Comparison of ENCODE assay signal across 24 cellular contexts in the genomic region with DNA sequence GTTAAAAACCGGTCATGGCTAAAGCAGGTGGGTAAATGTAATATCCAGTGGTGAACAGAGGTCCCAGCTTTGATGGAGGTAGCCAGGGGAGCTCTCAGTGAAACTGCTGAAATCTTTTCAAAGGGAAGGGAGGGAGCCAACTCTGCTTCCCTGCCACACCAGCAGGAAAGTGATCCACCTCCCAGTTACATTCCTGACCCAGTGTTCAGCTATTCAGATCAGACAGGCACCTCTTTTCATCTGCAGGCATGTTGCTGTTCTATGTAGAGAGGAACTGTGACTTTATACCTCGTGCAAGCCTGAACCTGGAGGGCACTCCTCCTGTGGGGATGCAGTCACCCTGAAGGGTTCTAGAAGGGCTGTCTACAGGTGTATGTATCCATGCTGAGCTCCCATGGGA. TPM values are rescaled to one million over a fixed set of nuclear protein-coding genes. Genes with fewer than 3 reads are reported as not detected.
DNase-seq lines count a peak whose midpoint lies in the region; ATAC-seq, FAIRE-seq and TF ChIP-seq lines count a peak whose summit lies in the region.
"Had no signal": no experiment of that assay in that cellular context is flagged by ENCODE, and none has a peak within 500 bp of the region (broad histone marks: within the 10 kb centered on the region; RNA-seq: fewer than 3 reads in every experiment).

No MANE protein-coding gene starts in this region.

- no peak overlapping the region for H3K4me2 ChIP-seq in astrocyte (ENCODE audit: low read length)

- peaks cover 4% of the 10 kb centered on the region for H4K20me1 ChIP-seq in astrocyte (ENCODE audit: insufficient read depth, low read length)

- no peak overlapping the region for H3K9ac ChIP-seq in astrocyte (ENCODE audit: low read length)

- no peak overlapping the region for H3K27ac ChIP-seq in astrocyte (ENCODE audit: low read depth, low read length)

- H3K36me3 Mint-ChIP-seq in astrocyte (ENCODE audit: low read depth, unreplicated experiment), result peaks cover 2% of the 10 kb centered on the region
- H3K36me3 Mint-ChIP-seq: T-cell had no signal

- H3K4me1 Mint-ChIP-seq in astrocyte (ENCODE audit: low read depth, unreplicated experiment), result peaks cover 33% of the 10 kb centered on the region
- H3K4me1 Mint-ChIP-seq: B cell, T-cell had no signal

- no peak overlapping the region for H2AFZ ChIP-seq in astrocyte (ENCODE audit: low read depth, low read length)

- no peaks in the 10 kb centered on the region for H3K9me3 Mint-ChIP-seq in astrocyte (ENCODE audit: unreplicated experiment)

- H3K4me3 Mint-ChIP-seq in astrocyte (ENCODE audit: unreplicated experiment), result no peak overlapping the region
- H3K4me3 Mint-ChIP-seq: B cell, H9, T-cell had no signal

- no peak for DNase-seq in left ventricle myocardium superior
- no peak for DNase-seq in left cardiac atrium
- DNase-seq in astrocyte (ENCODE audit: low read depth), result no peak
- peak; percentile 20 for DNase-seq in kidney tubule cell (ENCODE audit: low spot score)
- DNase-seq in NCI-H2029 treated with DMSO at 0.1 percent for 48 hours (lab: John Stamatoyannopoulos, UW), result no peak
- no peak for DNase-seq in NCI-H1048 (lab: John Stamatoyannopoulos, UW)
- DNase-seq: DMS79, H9, KBM-7, MM.1S, NCI-H1092 treated with DMSO at 0.1 percent for 48 hours, NCI-H1436 treated with DMSO at 0.1 percent for 48 hours, NCI-H2029, NCI-H2171, NCI-H446, NCI-H526, SHP77, T-cell had no signal

- H3K27me3 Mint-ChIP-seq in astrocyte (ENCODE audit: low read depth, unreplicated experiment), result no peaks in the 10 kb centered on the region

- H3K27ac Mint-ChIP-seq in astrocyte (ENCODE audit: unreplicated experiment), result peak overlapping the region; percentile 6
- H3K27ac Mint-ChIP-seq: B cell, H9, T-cell had no signal

- no peaks in the 10 kb centered on the region for H3K9me3 ChIP-seq in astrocyte (ENCODE audit: insufficient read depth, low read depth, low read length)

- intact Hi-C loops in left ventricle myocardium superior (cut with micrococcal nuclease) (no loop called here), left cardiac atrium (cut with DNase I) (no loop called here)

- peaks cover 48% of the 10 kb centered on the region for H3K79me2 ChIP-seq in astrocyte (ENCODE audit: insufficient read depth, low read length)

- H3K36me3 ChIP-seq in astrocyte (ENCODE audit: insufficient read depth, low read length), result no peaks in the 10 kb centered on the region

- no peak for FAIRE-seq in astrocyte (lab: Jason Lieb, UNC)
- FAIRE-seq: A204.1, GM12878, HepG2 had no signal

- peaks cover 24% of the 10 kb centered on the region for H3K4me1 ChIP-seq in astrocyte (ENCODE audit: insufficient read depth, low read length)

- no peaks in the 10 kb centered on the region for H3K27me3 ChIP-seq in astrocyte (ENCODE audit: insufficient read depth, low read length)

- ATAC-seq in left ventricle myocardium superior (peak; percentile 31), left cardiac atrium (no peak), HG02623 (IDR thresholded peaks at IDR 0.05; ENCODE audit: unreplicated experiment) (no peak)
- ATAC-seq: GM12878, HepG2, T-cell had no signal

- H3K4me3 ChIP-seq in astrocyte (ENCODE audit: insufficient read depth, low read depth, low read length), result no peak overlapping the region
- H3K4me3 ChIP-seq: GM12878 had no signal

- no peak for TF ChIP-seq CTCF in astrocyte (IDR thresholded peaks at IDR 0.05; ENCODE audit: insufficient read depth, low read depth, low read length)

RNA-seq across cellular contexts. Expression of a gene that starts 37.6 kb away (rescaled TPM):
- total RNA-seq in left ventricle myocardium superior (27.5 TPM), left cardiac atrium (1 to 10 TPM; 7.7 to 9.9 TPM), astrocyte (6.2 and 6.9 TPM in 2 replicates)
- total RNA-seq: GM12878, HepG2, OCI-LY7 had no signal
